ENCODE assay signal across 15 cellular contexts in the genomic region with DNA sequence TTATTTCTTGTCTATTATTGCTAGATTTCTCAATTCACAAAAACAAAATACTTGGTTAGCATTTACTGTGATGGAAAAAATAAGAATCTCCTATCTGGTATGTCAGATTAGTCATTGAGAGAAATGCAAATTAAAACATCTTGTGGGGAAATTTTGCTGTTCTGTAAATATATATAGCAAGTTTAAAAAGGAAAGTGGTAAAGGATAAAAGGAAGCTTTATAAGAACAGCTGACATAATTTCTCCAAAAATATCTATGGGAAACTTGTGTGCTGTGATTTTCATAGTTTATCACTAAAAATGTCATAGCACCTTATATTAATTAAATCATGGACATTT.
DNase-seq lines count a peak whose midpoint lies in the region; ATAC-seq and TF ChIP-seq lines count a peak whose summit lies in the region.
"Had no signal": no experiment of that assay in that cellular context is flagged by ENCODE, and none has a peak within 500 bp of the region (broad histone marks: within the 10 kb centered on the region; RNA-seq: fewer than 3 reads in every experiment).

No MANE protein-coding gene starts in this region.

- intact Hi-C loops in sigmoid colon (cut with DNase I), result no loop called here

- no peaks in the 10 kb centered on the region for H3K36me3 ChIP-seq in sigmoid colon
- H3K36me3 ChIP-seq: cardiac muscle cell had no signal

- TF ChIP-seq POLR2A in sigmoid colon (IDR thresholded peaks at IDR 0.05), result no peak

- no peaks in the 10 kb centered on the region for H3K27me3 ChIP-seq in sigmoid colon
- H3K27me3 ChIP-seq: cardiac muscle cell had no signal

- no peak overlapping the region for H3K4me3 ChIP-seq in sigmoid colon
- H3K4me3 ChIP-seq: cardiac muscle cell had no signal

- no peak for TF ChIP-seq EP300 in sigmoid colon (IDR thresholded peaks at IDR 0.05)

- ATAC-seq in GM18502 (IDR thresholded peaks at IDR 0.05; ENCODE audit: poor library complexity, unreplicated experiment) (peak; percentile 76), GM19397 (IDR thresholded peaks at IDR 0.05; ENCODE audit: unreplicated experiment) (peak; percentile 60), HG02678 (IDR thresholded peaks at IDR 0.05; ENCODE audit: unreplicated experiment) (peak; percentile 61), HG03442 (IDR thresholded peaks at IDR 0.05; ENCODE audit: unreplicated experiment) (peak; percentile 76)
- ATAC-seq: activated CD8-positive, alpha-beta T cell treated with anti-CD3 and anti-CD28 coated beads, Interleukin-2, amount 10 ng/mL, durations not matched to agents 7 days and 5 days; stimulated activated memory B cell treated with anti-CD40 and anti-IgM and Interleukin-4, amounts not matched to agents 10 μg/mL and 1 μg/mL and 100 μg/mL, for 72 hours had no signal

- H3K9me3 ChIP-seq in sigmoid colon, result no peaks in the 10 kb centered on the region

- H3K27ac ChIP-seq in sigmoid colon, result no peak overlapping the region
- H3K27ac ChIP-seq: cardiac muscle cell, epithelial cell of prostate had no signal

- DNase-seq in sigmoid colon, result no peak
- no peak for DNase-seq in NCI-H774 (lab: John Stamatoyannopoulos, UW)
- no peak for DNase-seq in NCI-H226
- DNase-seq in OCI-M2 (lab: John Stamatoyannopoulos, UW; ENCODE audit: unreplicated experiment), result no peak
- DNase-seq: activated CD8-positive, alpha-beta T cell treated with anti-CD3 and anti-CD28 coated beads, Interleukin-2, amount 10 ng/mL, durations not matched to agents 7 days and 5 days; activated gamma-delta T cell treated with Interleukin-2 at 50 U/mL for 16 hours; NCI-H1930; SHP77 had no signal

- TF ChIP-seq CTCF in sigmoid colon (IDR thresholded peaks at IDR 0.05), result no peak

- H3K4me1 ChIP-seq in sigmoid colon, result peaks cover 0 to 10% (median 0%) of the 10 kb centered on the region in 4 donors
